ENCODE assay signal across 18 cellular contexts in the genomic region with DNA sequence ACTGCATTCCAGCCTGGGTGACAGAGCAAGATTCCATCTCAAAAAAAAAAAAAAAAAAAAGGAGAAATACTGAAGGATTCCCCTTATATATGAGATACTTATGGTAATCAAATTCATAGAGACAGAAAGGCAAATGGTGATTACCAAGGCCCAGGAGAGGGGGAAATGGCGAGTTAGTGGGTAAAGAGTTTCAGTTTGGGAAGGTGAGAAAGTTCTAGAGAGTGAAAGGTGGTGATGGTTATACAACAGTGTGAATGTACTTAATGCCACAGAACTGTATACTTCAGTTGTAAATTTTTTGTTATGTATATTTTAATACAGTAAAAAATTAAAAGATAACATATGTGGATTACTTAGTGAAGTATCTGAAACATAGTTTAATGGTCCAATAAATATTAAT.
DNase-seq lines count a peak whose midpoint lies in the region; ATAC-seq and TF ChIP-seq lines count a peak whose summit lies in the region.
"Had no signal": no experiment of that assay in that cellular context is flagged by ENCODE, and none has a peak within 500 bp of the region (broad histone marks: within the 10 kb centered on the region; RNA-seq: fewer than 3 reads in every experiment).

No MANE protein-coding gene starts in this region.

- H3K36me3 ChIP-seq in breast epithelium (no peaks in the 10 kb centered on the region), PC-3 (ENCODE audit: low read depth, low read length) (no peaks in the 10 kb centered on the region)
- H3K36me3 ChIP-seq: BE2C had no signal

- BruUV-seq in MCF 10A (replicated peaks; lab: Mats Ljungman, UMichigan) (no TSS peak), PC-3 (replicated peaks; lab: Mats Ljungman, UMichigan) (no TSS peak)

- H3F3A ChIP-seq in PC-3 (ENCODE audit: low read length, unreplicated experiment): peaks cover 3% of the 10 kb centered on the region

- H3K4me3 Mint-ChIP-seq in MCF 10A (ENCODE audit: unreplicated experiment): no peak overlapping the region
- H3K4me3 Mint-ChIP-seq in dendritic cell treated with granulocyte-macrophage colony-stimulating factor and Interleukin-4, amounts not matched to agents 40 ng/mL and 50 ng/mL, for 4 days: no peak overlapping the region
- no peak overlapping the region for H3K4me3 Mint-ChIP-seq in stimulated activated naive CD8-positive, alpha-beta T cell treated with anti-CD3 and anti-CD28 coated beads, Interleukin-15, amount 100 ng/mL, for 72 hours
- H3K4me3 Mint-ChIP-seq: CD4-positive, alpha-beta T cell had no signal

- no peaks in the 10 kb centered on the region for H3K27me3 ChIP-seq in breast epithelium
- no peaks in the 10 kb centered on the region for H3K27me3 ChIP-seq in PC-3 (ENCODE audit: low read length)
- H3K27me3 ChIP-seq: BE2C had no signal

- no peak overlapping the region for H3K4me2 ChIP-seq in PC-3 (ENCODE audit: low read length)

- no peaks in the 10 kb centered on the region for H3K9me3 Mint-ChIP-seq in MCF 10A (ENCODE audit: unreplicated experiment)
- no peaks in the 10 kb centered on the region for H3K9me3 Mint-ChIP-seq in dendritic cell treated with granulocyte-macrophage colony-stimulating factor and Interleukin-4, amounts not matched to agents 40 ng/mL and 50 ng/mL, for 4 days
- no peaks in the 10 kb centered on the region for H3K9me3 Mint-ChIP-seq in stimulated activated naive CD8-positive, alpha-beta T cell treated with anti-CD3 and anti-CD28 coated beads, Interleukin-15, amount 100 ng/mL, for 72 hours
- H3K9me3 Mint-ChIP-seq: CD4-positive, alpha-beta T cell had no signal

- no peaks in the 10 kb centered on the region for H3K79me2 ChIP-seq in PC-3 (ENCODE audit: low read length)

- CTCF ChIA-PET in MCF 10A (lab: Yijun Ruan, JAX) (interaction anchor here (1.6 kb wide), 1 partner anchor 16 kb away, joined by 4 read pairs; no protein-coding TSS in a partner anchor), PC-3 (lab: Charles Lee) (interaction anchor here (0.6 kb wide), 1 partner anchor 45 kb away, joined by 3 read pairs; no protein-coding TSS in a partner anchor)

- no peaks in the 10 kb centered on the region for H3K4me1 ChIP-seq in breast epithelium
- H3K4me1 ChIP-seq in PC-3 (ENCODE audit: insufficient read depth, low read length): peaks cover 23% of the 10 kb centered on the region
- H3K4me1 ChIP-seq: BE2C had no signal

- H4K20me1 ChIP-seq in PC-3 (ENCODE audit: low read length): no peaks in the 10 kb centered on the region

- peak overlapping the region; percentile 47; the same call in 1 of the 2 replicates for H3K9ac ChIP-seq in PC-3 (ENCODE audit: low read length)

- peaks cover 27% of the 10 kb centered on the region for H3K36me3 Mint-ChIP-seq in MCF 10A (ENCODE audit: insufficient read depth, unreplicated experiment)
- H3K36me3 Mint-ChIP-seq in dendritic cell treated with granulocyte-macrophage colony-stimulating factor and Interleukin-4, amounts not matched to agents 40 ng/mL and 50 ng/mL, for 4 days (ENCODE audit: low read depth): peaks cover 51% of the 10 kb centered on the region

- peak overlapping the region; percentile 78 for H3K27ac Mint-ChIP-seq in MCF 10A (ENCODE audit: low read depth, unreplicated experiment)
- H3K27ac Mint-ChIP-seq in dendritic cell treated with granulocyte-macrophage colony-stimulating factor and Interleukin-4, amounts not matched to agents 40 ng/mL and 50 ng/mL, for 4 days: peak overlapping the region; percentile 42
- H3K27ac Mint-ChIP-seq in stimulated activated naive CD8-positive, alpha-beta T cell treated with anti-CD3 and anti-CD28 coated beads, Interleukin-15, amount 100 ng/mL, for 72 hours: no peak overlapping the region
- H3K27ac Mint-ChIP-seq: CD4-positive, alpha-beta T cell had no signal

- no peak overlapping the region for H3K4me3 ChIP-seq in breast epithelium
- H3K4me3 ChIP-seq in PC-3 (ENCODE audit: low read length): no peak overlapping the region

- peaks cover 11% of the 10 kb centered on the region for H3K4me1 Mint-ChIP-seq in MCF 10A (ENCODE audit: insufficient read depth, unreplicated experiment)
- peaks cover 26% of the 10 kb centered on the region for H3K4me1 Mint-ChIP-seq in dendritic cell treated with granulocyte-macrophage colony-stimulating factor and Interleukin-4, amounts not matched to agents 40 ng/mL and 50 ng/mL, for 4 days (ENCODE audit: low read depth)
- H3K4me1 Mint-ChIP-seq in stimulated activated naive CD8-positive, alpha-beta T cell treated with anti-CD3 and anti-CD28 coated beads, Interleukin-15, amount 100 ng/mL, for 72 hours: no peaks in the 10 kb centered on the region

- no peaks in the 10 kb centered on the region for H3K9me2 ChIP-seq in PC-3 (replicated peaks; ENCODE audit: low read length)

- no peaks in the 10 kb centered on the region for H3K27me3 Mint-ChIP-seq in MCF 10A (ENCODE audit: insufficient read depth, unreplicated experiment)
- H3K27me3 Mint-ChIP-seq in dendritic cell treated with granulocyte-macrophage colony-stimulating factor and Interleukin-4, amounts not matched to agents 40 ng/mL and 50 ng/mL, for 4 days: no peaks in the 10 kb centered on the region
- H3K27me3 Mint-ChIP-seq in stimulated activated naive CD8-positive, alpha-beta T cell treated with anti-CD3 and anti-CD28 coated beads, Interleukin-15, amount 100 ng/mL, for 72 hours: no peaks in the 10 kb centered on the region
- H3K27me3 Mint-ChIP-seq: CD4-positive, alpha-beta T cell had no signal

- POLR2A ChIA-PET in MCF 10A (lab: Yijun Ruan, JAX): interaction anchor here (0.6 kb wide), 1 partner anchor 75 kb away, joined by 3 read pairs; no protein-coding TSS in a partner anchor
- POLR2A ChIA-PET in PC-3 (lab: Charles Lee; ENCODE audit: unreplicated experiment): no interaction called here

- H2AFZ ChIP-seq in PC-3 (ENCODE audit: low read length): no peak overlapping the region

- H3K9me3 ChIP-seq in breast epithelium: no peaks in the 10 kb centered on the region
- no peaks in the 10 kb centered on the region for H3K9me3 ChIP-seq in PC-3 (ENCODE audit: low read length)
- H3K9me3 ChIP-seq: BE2C had no signal

- TF ChIP-seq POLR2A in breast epithelium (IDR thresholded peaks at IDR 0.05): no peak

- no peak for DNase-seq in MCF 10A (ENCODE audit: unreplicated experiment)
- DNase-seq in breast epithelium (ENCODE audit: low spot score in 2 of 2): no peak
- no peak for DNase-seq in PC-3
- DNase-seq in stimulated activated naive CD8-positive, alpha-beta T cell treated with anti-CD3 and anti-CD28 coated beads, Interleukin-15, amount 100 ng/mL, for 72 hours: no peak
- DNase-seq in activated CD8-positive, alpha-beta memory T cell treated with anti-CD3 and anti-CD28 coated beads, Interleukin-2, amount 50 U/mL, for 4 hours: no peak
- no peak for DNase-seq in stimulated activated CD4-positive, alpha-beta T cell treated with anti-CD3 and anti-CD28 coated beads, Interleukin-4, amount 100 ng/mL, for 4 hours
- DNase-seq in NCI-H128 (lab: John Stamatoyannopoulos, UW; ENCODE audit: unreplicated experiment): no peak
- DNase-seq: BE2C; CD4-positive, alpha-beta T cell; DMS153; KBM-7; NCI-H1092; NCI-H146; NCI-H2029 treated with DMSO at 0.1 percent for 48 hours; NCI-H2171; NCI-H526 had no signal

- ATAC-seq in PC-3: no peak
- ATAC-seq in stimulated activated naive CD8-positive, alpha-beta T cell treated with anti-CD3 and anti-CD28 coated beads, Interleukin-15, amount 100 ng/mL, for 72 hours: peak; percentile 69
- ATAC-seq: Right ventricle myocardium inferior had no signal

- intact Hi-C loops in MCF 10A (cut with micrococcal nuclease): no loop called here
- intact Hi-C loops in breast epithelium (cut with DNase I; ENCODE audit: low total_unique reads): no loop called here
- intact Hi-C loops in PC-3 (cut with micrococcal nuclease): no loop called here
- intact Hi-C loops in dendritic cell treated with granulocyte-macrophage colony-stimulating factor and Interleukin-4, amounts not matched to agents 40 ng/mL and 50 ng/mL, for 4 days (cut with micrococcal nuclease): loop anchor here (5.0 kb wide), 1 partner anchor 122 kb away; no protein-coding TSS in a partner anchor

- H3K27ac ChIP-seq in breast epithelium (no peak overlapping the region), PC-3 (ENCODE audit: low read length) (peak overlapping the region; percentile 81)

- TF ChIP-seq CTCF in MCF 10A (IDR thresholded peaks at IDR 0.05; ENCODE audit: unreplicated experiment): no peak
- no peak for TF ChIP-seq CTCF in breast epithelium (IDR thresholded peaks at IDR 0.05)
- TF ChIP-seq CTCF in PC-3 (conservative IDR thresholded peaks at IDR 0.05; ENCODE audit: low read depth, low read length): no peak

Comparison
In these comparisons a context has a peak if more than half of its experiments do, and no peak if none do; other contexts are left out.
1. H3K27ac Mint-ChIP-seq: peak in MCF 10A (single experiment) and dendritic cell treated with granulocyte-macrophage colony-stimulating factor and Interleukin-4, amounts not matched to agents 40 ng/mL and 50 ng/mL, for 4 days (single experiment); none in stimulated activated naive CD8-positive, alpha-beta T cell treated with anti-CD3 and anti-CD28 coated beads, Interleukin-15, amount 100 ng/mL, for 72 hours (0 of 2).